Comparison of ENCODE assay signal across 15 cellular contexts in the genomic region with DNA sequence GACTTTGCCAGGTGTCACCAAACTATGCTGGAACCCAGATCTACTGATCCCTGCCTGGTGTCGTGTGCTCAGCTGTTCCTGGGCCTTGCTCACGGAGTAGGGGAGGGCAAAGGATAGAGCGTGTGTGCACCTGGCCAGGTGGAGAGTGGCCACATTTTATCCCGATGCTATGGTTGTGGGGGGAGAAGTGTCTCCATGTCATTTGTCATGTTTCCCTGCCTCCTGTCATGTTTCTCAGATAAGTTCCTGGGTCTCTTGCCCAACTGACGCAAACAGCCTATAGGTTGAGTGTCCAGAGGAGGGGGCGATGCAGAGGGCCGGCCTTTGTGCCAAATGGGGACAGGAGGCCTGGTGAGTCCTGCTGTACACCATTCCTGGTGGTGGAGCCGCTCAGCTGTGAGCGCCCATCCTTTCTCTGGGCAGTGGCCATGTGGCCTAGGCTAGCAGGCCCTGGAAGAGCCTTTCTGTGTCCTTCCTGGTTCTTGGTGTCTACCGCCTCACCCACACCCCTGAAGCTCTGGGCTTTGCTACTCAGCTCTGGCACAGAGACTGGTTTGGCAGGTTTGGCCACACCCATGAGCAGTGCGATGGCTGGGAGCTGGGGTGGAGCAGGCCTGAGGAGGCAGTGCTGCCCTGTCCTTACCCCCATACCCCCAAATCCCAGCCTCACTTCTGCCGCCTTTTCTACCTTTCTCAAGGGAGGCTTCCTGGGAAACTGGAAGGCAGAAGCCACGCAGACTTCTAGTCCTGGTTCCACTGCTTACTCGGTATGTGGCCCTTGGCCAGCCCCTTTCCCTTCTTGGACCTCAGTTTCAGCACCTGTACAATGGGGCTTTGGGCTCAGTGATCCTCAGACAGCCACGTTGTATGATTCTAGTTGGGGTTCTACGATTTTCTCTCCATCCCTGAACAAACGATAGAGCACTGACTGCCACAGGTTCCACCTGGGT. TPM values are rescaled to one million over a fixed set of nuclear protein-coding genes. Genes with fewer than 3 reads are reported as not detected.
DNase-seq lines count a peak whose midpoint lies in the region; ATAC-seq, FAIRE-seq and TF ChIP-seq lines count a peak whose summit lies in the region.
"Had no signal": no experiment of that assay in that cellular context is flagged by ENCODE, and none has a peak within 500 bp of the region (broad histone marks: within the 10 kb centered on the region; RNA-seq: fewer than 3 reads in every experiment).

No MANE protein-coding gene starts in this region.

- TF ChIP-seq CTCF in PC-9 (conservative IDR thresholded peaks at IDR 0.05) (no peak), keratinocyte (optimal IDR thresholded peaks at IDR 0.05 in 1 of 3, IDR thresholded peaks at IDR 0.05 in 1 of 3, conservative IDR thresholded peaks at IDR 0.05 in 1 of 3; ENCODE audit: extremely low read depth in 1 of 3, insufficient read depth in 2 of 3, low read length in 3 of 3) (peak in 1 of 3 experiments; percentile 3), stomach (IDR thresholded peaks at IDR 0.05) (no peak), endothelial cell (IDR thresholded peaks at IDR 0.05; ENCODE audit: unreplicated experiment) (no peak)

- H3K9me3 Mint-ChIP-seq in endothelial cell (ENCODE audit: unreplicated experiment) = no peaks in the 10 kb centered on the region
- H3K9me3 Mint-ChIP-seq: activated naive CD8-positive, alpha-beta T cell treated with anti-CD3 and anti-CD28 coated beads for 36 hours; CD4-positive, CD25-positive, alpha-beta regulatory T cell; stimulated activated effector memory CD8-positive, alpha-beta T cell treated with anti-CD3 and anti-CD28 coated beads, Interleukin-12 subunit alpha, Interleukin-12 subunit beta, amount 100 ng/mL, for 72 hours had no signal

- H3K4me2 ChIP-seq in PC-9 (peak overlapping the region; percentile 52), keratinocyte (ENCODE audit: control insufficient read depth, extremely low read depth, insufficient read depth, low read depth, low read length) (peak overlapping the region; percentile 46)

- 61 to 68% (median 62%) methylated on average over 14 to 17 of the region's 17 CpGs for WGBS in stomach, 5 donors

- peak; percentile 94 for FAIRE-seq in keratinocyte (lab: Jason Lieb, UNC)

- TSS peak; percentile 39 for BruUV-seq in PC-9 (replicated peaks; lab: Mats Ljungman, UMichigan)

- H3F3A ChIP-seq in PC-9 (ENCODE audit: insufficient read depth, low read depth) = no peaks in the 10 kb centered on the region

- peaks cover under 1% of the 10 kb centered on the region for H3K9me1 ChIP-seq in keratinocyte (ENCODE audit: control insufficient read depth, extremely low read depth, insufficient read depth, low read length)

- ATAC-seq in HG02970 (IDR thresholded peaks at IDR 0.05; ENCODE audit: low FRiP score, unreplicated experiment) = no peak
- ATAC-seq: activated CD8-positive, alpha-beta memory T cell treated with anti-CD3 and anti-CD28 coated beads, Interleukin-2, amount 10 ng/mL, durations not matched to agents 7 days and 5 days; stimulated activated effector memory CD8-positive, alpha-beta T cell treated with anti-CD3 and anti-CD28 coated beads, Interleukin-12 subunit alpha, Interleukin-12 subunit beta, amount 100 ng/mL, for 72 hours had no signal

- H4K20me1 ChIP-seq in PC-9 (ENCODE audit: insufficient read depth) (no peaks in the 10 kb centered on the region), keratinocyte (ENCODE audit: control insufficient read depth, extremely low read depth, insufficient read depth, low read length) (no peaks in the 10 kb centered on the region)

- H3K36me3 ChIP-seq in PC-9 (ENCODE audit: low read depth) (no peaks in the 10 kb centered on the region; the same call in 1 of the 2 replicates), keratinocyte (ENCODE audit: control insufficient read depth in 2 of 2, extremely low read depth in 1 of 2, insufficient read depth in 2 of 2, low read length in 2 of 2) (no peaks in the 10 kb centered on the region), stomach (peaks cover 0 to 14% (median 0%) of the 10 kb centered on the region in 4 donors)
- H3K36me3 ChIP-seq: SJSA1 had no signal

- TF ChIP-seq EP300 in Ishikawa (IDR thresholded peaks at IDR 0.05; ENCODE audit: borderline replicate concordance) = peak; percentile 57
- no peak for TF ChIP-seq EP300 in stomach (IDR thresholded peaks at IDR 0.05)

- no peaks in the 10 kb centered on the region for H3K9me2 ChIP-seq in PC-9 (ENCODE audit: insufficient read depth)

- no peak overlapping the region for H3K9ac ChIP-seq in keratinocyte (ENCODE audit: control insufficient read depth, extremely low read depth, insufficient read depth, low read length)

- no peak overlapping the region for H3K4me3 ChIP-seq in PC-9
- peak overlapping the region in 1 of 3 experiments; percentile 25 for H3K4me3 ChIP-seq in keratinocyte (ENCODE audit: control insufficient read depth in 2 of 3, extremely low read depth in 1 of 3, insufficient read depth in 2 of 3, low read depth in 1 of 3, low read length in 3 of 3)
- H3K4me3 ChIP-seq in stomach = no peak overlapping the region
- H3K4me3 ChIP-seq: SJSA1 had no signal

- H3K4me1 ChIP-seq in PC-9 (replicated peaks; ENCODE audit: insufficient read depth) = peaks cover 24% of the 10 kb centered on the region
- peaks cover 13% of the 10 kb centered on the region for H3K4me1 ChIP-seq in keratinocyte (ENCODE audit: control insufficient read depth, extremely low read depth, insufficient read depth, low read length)
- H3K4me1 ChIP-seq in stomach = peaks cover 9 to 34% (median 26%) of the 10 kb centered on the region in 4 donors
- H3K4me1 ChIP-seq: SJSA1 had no signal

- no peak overlapping the region for H3K4me3 Mint-ChIP-seq in endothelial cell (ENCODE audit: unreplicated experiment)
- H3K4me3 Mint-ChIP-seq: activated CD8-positive, alpha-beta memory T cell treated with anti-CD3 and anti-CD28 coated beads, Interleukin-2, amount 10 ng/mL, durations not matched to agents 7 days and 5 days; activated naive CD8-positive, alpha-beta T cell treated with anti-CD3 and anti-CD28 coated beads for 36 hours; CD4-positive, CD25-positive, alpha-beta regulatory T cell; stimulated activated effector memory CD8-positive, alpha-beta T cell treated with anti-CD3 and anti-CD28 coated beads, Interleukin-12 subunit alpha, Interleukin-12 subunit beta, amount 100 ng/mL, for 72 hours had no signal

- intact Hi-C loops in PC-9 (cut with micrococcal nuclease; ENCODE audit: unreplicated experiment) = loop anchor here (2.0 kb wide), 1 partner anchor 29 kb away; no protein-coding TSS in a partner anchor
- intact Hi-C loops in stomach (cut with DNase I; ENCODE audit: low total_unique reads) = no loop called here

- H3K9me3 ChIP-seq in PC-9 (ENCODE audit: insufficient read depth, low read depth) (no peaks in the 10 kb centered on the region), keratinocyte (ENCODE audit: control insufficient read depth, low read depth, low read length) (no peaks in the 10 kb centered on the region), stomach (no peaks in the 10 kb centered on the region)
- H3K9me3 ChIP-seq: SJSA1 had no signal

- H3K27ac ChIP-seq in PC-9 (peak overlapping the region; percentile 73), keratinocyte (ENCODE audit: control insufficient read depth, insufficient read depth, low read length) (no peak overlapping the region), stomach (peak overlapping the region; percentile 74 to 84 (median 76))
- H3K27ac ChIP-seq: SJSA1 had no signal

- POLR2A ChIA-PET in PC-9 (lab: Charles Lee; ENCODE audit: unreplicated experiment) = interaction anchor here (0.5 to 0.9 kb wide), 4 partner anchors 24 to 169 kb away, joined by 3 to 5 read pairs (median 4); no protein-coding TSS in a partner anchor

- no peak overlapping the region for H3K27ac Mint-ChIP-seq in endothelial cell (ENCODE audit: unreplicated experiment)
- H3K27ac Mint-ChIP-seq: activated CD8-positive, alpha-beta memory T cell treated with anti-CD3 and anti-CD28 coated beads, Interleukin-2, amount 10 ng/mL, durations not matched to agents 7 days and 5 days; activated naive CD8-positive, alpha-beta T cell treated with anti-CD3 and anti-CD28 coated beads for 36 hours; CD4-positive, CD25-positive, alpha-beta regulatory T cell; stimulated activated effector memory CD8-positive, alpha-beta T cell treated with anti-CD3 and anti-CD28 coated beads, Interleukin-12 subunit alpha, Interleukin-12 subunit beta, amount 100 ng/mL, for 72 hours had no signal

- peak; percentile 91 to 94 for DNase-seq in PC-9
- no peak for DNase-seq in keratinocyte (ENCODE audit: low read depth, low spot score)
- DNase-seq in stomach = peak; percentile 94
- no peak for DNase-seq in endothelial cell (ENCODE audit: low spot score)
- no peak for DNase-seq in foreskin melanocyte
- DNase-seq: activated CD8-positive, alpha-beta memory T cell treated with anti-CD3 and anti-CD28 coated beads, Interleukin-2, amount 10 ng/mL, durations not matched to agents 7 days and 5 days; activated naive CD8-positive, alpha-beta T cell treated with anti-CD3 and anti-CD28 coated beads for 36 hours; CD4-positive, CD25-positive, alpha-beta regulatory T cell; cerebellar nuclear complex; NCI-H446 treated with DMSO at 0.1 percent for 48 hours; stimulated activated CD4-positive, alpha-beta T cell treated with anti-CD3 and anti-CD28 coated beads, Interleukin-4, amount 100 ng/mL, for 1 hour had no signal

- CTCF ChIA-PET in PC-9 (lab: Charles Lee) = interaction anchor here (0.6 to 0.7 kb wide), 2 partner anchors 16 to 36 kb away, joined by 3 to 8 read pairs; no protein-coding TSS in a partner anchor

- H3K27me3 ChIP-seq in PC-9 (ENCODE audit: insufficient read depth, low read depth) = no peaks in the 10 kb centered on the region
- no peaks in the 10 kb centered on the region for H3K27me3 ChIP-seq in keratinocyte (ENCODE audit: control insufficient read depth, extremely low read depth, insufficient read depth, low read length)
- no peaks in the 10 kb centered on the region for H3K27me3 ChIP-seq in stomach
- H3K27me3 ChIP-seq: SJSA1 had no signal

- H3K79me2 ChIP-seq in PC-9 (ENCODE audit: low read depth) (peaks cover 11% of the 10 kb centered on the region; the same call in 1 of the 2 replicates), keratinocyte (ENCODE audit: control insufficient read depth, insufficient read depth, low read length) (no peaks in the 10 kb centered on the region)

- TF ChIP-seq RAD21 in Ishikawa (IDR thresholded peaks at IDR 0.05; ENCODE audit: low read depth) = peak; percentile 25; the same call in 1 of the 2 replicates

- no peaks in the 10 kb centered on the region for H3K4me1 Mint-ChIP-seq in endothelial cell (ENCODE audit: unreplicated experiment)
- H3K4me1 Mint-ChIP-seq: activated CD8-positive, alpha-beta memory T cell treated with anti-CD3 and anti-CD28 coated beads, Interleukin-2, amount 10 ng/mL, durations not matched to agents 7 days and 5 days; activated naive CD8-positive, alpha-beta T cell treated with anti-CD3 and anti-CD28 coated beads for 36 hours had no signal

- H3K36me3 Mint-ChIP-seq in endothelial cell (ENCODE audit: low read depth, unreplicated experiment) = no peaks in the 10 kb centered on the region
- H3K36me3 Mint-ChIP-seq: activated CD8-positive, alpha-beta memory T cell treated with anti-CD3 and anti-CD28 coated beads, Interleukin-2, amount 10 ng/mL, durations not matched to agents 7 days and 5 days; activated naive CD8-positive, alpha-beta T cell treated with anti-CD3 and anti-CD28 coated beads for 36 hours; CD4-positive, CD25-positive, alpha-beta regulatory T cell; stimulated activated effector memory CD8-positive, alpha-beta T cell treated with anti-CD3 and anti-CD28 coated beads, Interleukin-12 subunit alpha, Interleukin-12 subunit beta, amount 100 ng/mL, for 72 hours had no signal

- dilution Hi-C loops in keratinocyte (cut with MboI; ENCODE audit: extremely low pct_ligation_motif_present, low sequenced_read_pairs) = no loop called here

- peak overlapping the region; percentile 58; the same call in 1 of the 2 replicates for H2AFZ ChIP-seq in PC-9
- peak overlapping the region; percentile 86 for H2AFZ ChIP-seq in keratinocyte (ENCODE audit: control insufficient read depth, low read length)

- H3K27me3 Mint-ChIP-seq in endothelial cell (ENCODE audit: unreplicated experiment) = peaks cover 5% of the 10 kb centered on the region
- H3K27me3 Mint-ChIP-seq: activated naive CD8-positive, alpha-beta T cell treated with anti-CD3 and anti-CD28 coated beads for 36 hours had no signal

- no peak for TF ChIP-seq POLR2A in stomach (IDR thresholded peaks at IDR 0.05)

RNA-seq across cellular contexts. Expression of a gene that starts 32.3 kb away (rescaled TPM):
- total RNA-seq in PC-9 (2021) = 134 and 141 TPM in 2 replicates
- 1.2 to 2.6 TPM (median 1.8 TPM) in 3 replicates for polyA plus RNA-seq in keratinocyte
- polyA plus RNA-seq in keratinocyte (2011; ENCODE audit: low read depth) = 3.4 TPM
- polyA plus RNA-seq in keratinocyte (2011; cell fraction: cytosol; rRNA removed) = 3.4 and 3.6 TPM in 2 replicates
- polyA plus RNA-seq in keratinocyte (2011; cell fraction: nucleus; rRNA removed) = 3.7 and 5.8 TPM in 2 replicates
- 2.2 and 2.3 TPM in 2 replicates for polyA plus RNA-seq in keratinocyte (2012; ENCODE audit: low replicate concordance)
- polyA minus RNA-seq in keratinocyte = 2.3 to 6.6 TPM (median 4.5 TPM) in 3 replicates
- 5.9 TPM for polyA minus RNA-seq in keratinocyte (2011; cell fraction: cytosol; rRNA and poly(A)+ RNA removed)
- polyA minus RNA-seq in keratinocyte (2011; cell fraction: nucleus; rRNA and poly(A)+ RNA removed) = 2.0 and 3.9 TPM in 2 replicates
- 100 to 1,000 TPM in 2 of 5 donors, 10 to 100 TPM in 3; 40.2 to 271 (median 99.2) TPM for total RNA-seq in stomach
- 10 to 100 TPM; 25.9 to 36.0 (median 29.5) TPM for polyA plus RNA-seq in stomach
- 19.3 TPM for total RNA-seq in endothelial cell (ENCODE audit: unreplicated experiment)
- polyA plus RNA-seq: CD4-positive, CD25-positive, alpha-beta regulatory T cell had no signal

Comparison
In these comparisons a context has a peak if more than half of its experiments do, and no peak if none do; other contexts are left out.
1. DNase-seq: peak in PC-9 (2 of 2) and stomach (single experiment); none in keratinocyte (single experiment), endothelial cell (single experiment) and foreskin melanocyte (single experiment).